Comparison of ENCODE assay signal across 9 cellular contexts in the genomic region with DNA sequence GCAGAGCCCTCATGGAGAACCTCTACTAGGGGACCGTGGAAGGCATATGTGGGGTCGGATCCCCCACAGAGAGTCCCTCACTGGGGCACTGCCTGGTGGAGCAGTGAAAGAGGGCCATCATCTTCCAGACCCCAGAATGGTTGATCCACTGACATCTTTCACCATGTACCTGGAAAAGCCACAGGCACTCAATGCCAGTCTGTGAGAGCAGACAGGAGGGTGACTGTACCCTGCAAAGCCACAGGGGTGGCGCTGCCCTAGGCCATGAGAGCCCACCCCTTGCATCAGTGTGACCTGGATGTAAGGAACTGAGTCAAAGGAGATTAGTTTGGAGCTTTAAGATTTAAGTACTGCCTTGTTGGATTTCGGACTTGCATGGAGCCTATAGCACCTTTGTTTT.
"Had no signal": no experiment of that assay in that cellular context is flagged by ENCODE, and none has a peak within 500 bp of the region (broad histone marks: within the 10 kb centered on the region; RNA-seq: fewer than 3 reads in every experiment).

No MANE protein-coding gene starts in this region.

- ATAC-seq: GM23338, HCT116 had no signal

- H3K4me2 ChIP-seq: GM23338 had no signal

- H2AFZ ChIP-seq: GM23248, GM23338 had no signal

- H3K4me3 ChIP-seq: GM23248, GM23338, HAP-1 had no signal

- DNase-seq: GM23248, GOT3, H7, H9, HCEC 1CT, HFFc6 had no signal

- H3K36me3 ChIP-seq: HAP-1 had no signal

- H3K9me3 ChIP-seq: HAP-1 had no signal

- H3K27ac ChIP-seq: GM23248 had no signal

- H3K9ac ChIP-seq: GM23248 had no signal
